ENCODE assay signal across 23 cellular contexts in the genomic region with DNA sequence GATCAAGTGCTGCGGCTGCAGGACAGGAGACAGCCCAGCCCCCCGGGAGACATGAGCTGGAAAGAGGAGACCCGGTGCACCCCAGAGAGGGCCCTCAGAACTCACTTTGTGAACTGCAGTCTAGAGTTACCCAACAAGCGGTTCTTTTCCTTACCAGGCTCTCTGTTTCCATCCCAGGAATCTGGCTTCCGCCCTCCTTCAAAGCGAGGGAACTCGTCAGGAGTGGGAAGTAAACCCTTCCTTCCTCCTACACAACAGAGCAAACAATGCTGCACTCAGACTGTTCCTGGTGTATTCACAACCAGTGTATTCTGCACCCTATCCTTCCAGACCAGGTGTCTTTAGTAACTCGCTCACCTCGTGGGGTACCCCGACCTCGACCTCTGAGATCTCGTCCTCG. TPM values are rescaled to one million over a fixed set of nuclear protein-coding genes. Genes with fewer than 3 reads are reported as not detected.
"Had no signal": no experiment of that assay in that cellular context is flagged by ENCODE, and none has a peak within 500 bp of the region (broad histone marks: within the 10 kb centered on the region; RNA-seq: fewer than 3 reads in every experiment).

No MANE protein-coding gene starts in this region.

- H3K27ac ChIP-seq: VCaP had no signal

- H3K27me3 Mint-ChIP-seq: activated CD4-positive, alpha-beta memory T cell treated with anti-CD3 and anti-CD28 coated beads for 36 hours; activated CD4-positive, alpha-beta T cell treated with anti-CD3 and anti-CD28 coated beads, Interleukin-2, amount 10 ng/mL, durations not matched to agents 7 days and 5 days; activated naive CD8-positive, alpha-beta T cell treated with anti-CD3 and anti-CD28 coated beads, Interleukin-2, amount 10 ng/mL, durations not matched to agents 7 days and 5 days; activated T-helper 17 cell treated with anti-CD3 and anti-CD28 coated beads, Interleukin-2, amount 50 U/mL, for 72 hours; IgD-negative memory B cell; T-helper 17 cell had no signal

- ATAC-seq: activated T-helper 17 cell treated with anti-CD3 and anti-CD28 coated beads, Interleukin-2, amount 50 U/mL, for 72 hours; PC-3; T-helper 17 cell had no signal

- H3K9me3 ChIP-seq: adrenal gland had no signal

- H3K27ac Mint-ChIP-seq: activated CD4-positive, alpha-beta memory T cell treated with anti-CD3 and anti-CD28 coated beads for 36 hours; activated CD4-positive, alpha-beta T cell treated with anti-CD3 and anti-CD28 coated beads, Interleukin-2, amount 10 ng/mL, durations not matched to agents 7 days and 5 days; activated naive CD4-positive, alpha-beta T cell treated with anti-CD3 and anti-CD28 coated beads for 36 hours; activated naive CD8-positive, alpha-beta T cell treated with anti-CD3 and anti-CD28 coated beads, Interleukin-2, amount 10 ng/mL, durations not matched to agents 7 days and 5 days; activated T-helper 17 cell treated with anti-CD3 and anti-CD28 coated beads, Interleukin-2, amount 50 U/mL, for 72 hours; T-helper 17 cell had no signal

- H3K9me3 Mint-ChIP-seq: activated CD4-positive, alpha-beta memory T cell treated with anti-CD3 and anti-CD28 coated beads for 36 hours; activated CD4-positive, alpha-beta T cell treated with anti-CD3 and anti-CD28 coated beads, Interleukin-2, amount 10 ng/mL, durations not matched to agents 7 days and 5 days; activated naive CD4-positive, alpha-beta T cell treated with anti-CD3 and anti-CD28 coated beads for 36 hours; activated naive CD8-positive, alpha-beta T cell treated with anti-CD3 and anti-CD28 coated beads, Interleukin-2, amount 10 ng/mL, durations not matched to agents 7 days and 5 days; activated T-helper 17 cell treated with anti-CD3 and anti-CD28 coated beads, Interleukin-2, amount 50 U/mL, for 72 hours; IgD-negative memory B cell had no signal

- DNase-seq: activated CD4-positive, alpha-beta memory T cell treated with anti-CD3 and anti-CD28 coated beads for 36 hours; activated CD4-positive, alpha-beta T cell treated with anti-CD3 and anti-CD28 coated beads, Interleukin-2, amount 10 ng/mL, durations not matched to agents 7 days and 5 days; activated CD4-positive, CD25-positive, alpha-beta regulatory T cell; activated gamma-delta T cell; activated naive CD4-positive, alpha-beta T cell treated with anti-CD3 and anti-CD28 coated beads for 36 hours; activated naive CD8-positive, alpha-beta T cell treated with anti-CD3 and anti-CD28 coated beads, Interleukin-2, amount 10 ng/mL, durations not matched to agents 7 days and 5 days; activated T-cell treated with anti-CD3 and anti-CD28 coated beads for 4 hours; activated T-cell treated with anti-CD3 and anti-CD28 coated beads, Interleukin-2, amount 50 U/mL, for 48 hours; anterior cingulate cortex; KG1; NCI-H1092; NCI-H1417; NCI-H1930; NCI-H510A treated with DMSO at 0.1 percent for 48 hours; NCI-H69; NK-92 treated with Interleukin-12 subunit alpha and Interleukin-12 subunit beta, amount 100 ng/mL, for 24 hours; PC-3; SHP77 treated with DMSO at 0.1 percent for 48 hours; T-helper 17 cell had no signal

- H3K4me3 Mint-ChIP-seq: activated CD4-positive, alpha-beta memory T cell treated with anti-CD3 and anti-CD28 coated beads for 36 hours; activated CD4-positive, alpha-beta T cell treated with anti-CD3 and anti-CD28 coated beads, Interleukin-2, amount 10 ng/mL, durations not matched to agents 7 days and 5 days; activated naive CD4-positive, alpha-beta T cell treated with anti-CD3 and anti-CD28 coated beads for 36 hours; activated naive CD8-positive, alpha-beta T cell treated with anti-CD3 and anti-CD28 coated beads, Interleukin-2, amount 10 ng/mL, durations not matched to agents 7 days and 5 days; activated T-helper 17 cell treated with anti-CD3 and anti-CD28 coated beads, Interleukin-2, amount 50 U/mL, for 72 hours; IgD-negative memory B cell; T-helper 17 cell had no signal

- H3K4me3 ChIP-seq: adrenal gland had no signal

- H3K27me3 ChIP-seq: adrenal gland had no signal

RNA-seq across cellular contexts. Expression of gene SFT2D3, which starts 8.0 kb away (rescaled TPM):
- polyA plus RNA-seq: IgD-negative memory B cell had no signal
